Comparison of ENCODE assay signal across 21 cellular contexts in genomic region chr16:89425523-89425922, GRCh38.
DNase-seq lines count a peak whose midpoint lies in the region; ATAC-seq, FAIRE-seq and TF ChIP-seq lines count a peak whose summit lies in the region.
"Had no signal": no experiment of that assay in that cellular context is flagged by ENCODE, and none has a peak within 500 bp of the region (broad histone marks: within the 10 kb centered on the region; RNA-seq: fewer than 3 reads in every experiment).

No MANE protein-coding gene starts in this region.

- no peak for FAIRE-seq in endothelial cell of umbilical vein (lab: Jason Lieb, UNC)

- BruUV-seq in endothelial cell of umbilical vein (replicated peaks; lab: Mats Ljungman, UMichigan), result no TSS peak

- no peaks in the 10 kb centered on the region for H3K9me1 ChIP-seq in endothelial cell of umbilical vein (replicated peaks; ENCODE audit: control insufficient read depth, extremely low read depth, insufficient read depth, low read length)

- no peaks in the 10 kb centered on the region for H3K9me3 Mint-ChIP-seq in T-helper 1 cell treated with Interleukin-12 subunit alpha and Interleukin-12 subunit beta and Interleukin-4 antibody, amounts not matched to agents 30 μg/mL and 1 μg/mL, for 36 hours
- H3K9me3 Mint-ChIP-seq in CD4-positive, CD25-positive, alpha-beta regulatory T cell, result peaks cover 0 to 2% (median 0%) of the 10 kb centered on the region in 7 donors
- H3K9me3 Mint-ChIP-seq: activated naive CD8-positive, alpha-beta T cell treated with anti-CD3 and anti-CD28 coated beads, Interleukin-2, amount 10 ng/mL, durations not matched to agents 7 days and 5 days; immature natural killer cell had no signal

- no peak overlapping the region for H3K9ac ChIP-seq in endothelial cell of umbilical vein (replicated peaks; ENCODE audit: extremely low read depth, insufficient read depth, low read length)

- no peak for DNase-seq in T-helper 1 cell
- no peak for DNase-seq in CD4-positive, CD25-positive, alpha-beta regulatory T cell
- no peak for DNase-seq in T-helper 17 cell
- no peak for DNase-seq in endothelial cell of umbilical vein (ENCODE audit: low read depth, low spot score)
- DNase-seq in NCI-H1694 (lab: John Stamatoyannopoulos, UW), result no peak
- no peak for DNase-seq in stimulated activated CD4-positive, alpha-beta T cell treated with anti-CD3 and anti-CD28 coated beads, Interleukin-1b, Interleukin-23, amount 100 ng/mL, for 48 hours
- no peak for DNase-seq in stimulated activated CD4-positive, alpha-beta T cell treated with anti-CD3 and anti-CD28 coated beads, Interleukin-4, amount 100 ng/mL, for 4 hours
- DNase-seq: activated naive CD8-positive, alpha-beta T cell treated with anti-CD3 and anti-CD28 coated beads, Interleukin-2, amount 10 ng/mL, durations not matched to agents 7 days and 5 days; C1 segment of cervical spinal cord; DMS53; immature natural killer cell; NCI-H1417; NK-92 treated with Interleukin-12 subunit alpha and Interleukin-12 subunit beta, amount 100 ng/mL, for 24 hours; RPMI8226; WERI-Rb-1 had no signal

- no peak for TF ChIP-seq CTCF in endothelial cell of umbilical vein (IDR thresholded peaks at IDR 0.05; ENCODE audit: extremely low read depth in 1 of 2, insufficient read depth in 1 of 2, low read depth in 1 of 2, low read length in 2 of 2)

- peaks cover 58% of the 10 kb centered on the region for H3K4me1 ChIP-seq in CD4-positive, CD25-positive, alpha-beta regulatory T cell (ENCODE audit: control insufficient read depth, insufficient read depth, low read length, poor library complexity, severe bottlenecking)
- H3K4me1 ChIP-seq in endothelial cell of umbilical vein (ENCODE audit: control insufficient read depth, extremely low read depth, insufficient read depth, low read length), result peaks cover 42% of the 10 kb centered on the region
- H3K4me1 ChIP-seq: breast epithelium had no signal

- H3K27ac ChIP-seq in CD4-positive, CD25-positive, alpha-beta regulatory T cell (ENCODE audit: insufficient read depth, low read length, poor library complexity, severe bottlenecking), result no peak overlapping the region
- no peak overlapping the region for H3K27ac ChIP-seq in endothelial cell of umbilical vein (ENCODE audit: insufficient read depth, low read depth, low read length)
- H3K27ac ChIP-seq: 22Rv1, breast epithelium, prostate gland, tibial nerve, WERI-Rb-1 had no signal

- no peak for ATAC-seq in CD4-positive, CD25-positive, alpha-beta regulatory T cell (ENCODE audit: low read depth in 2 of 2)
- no peak for ATAC-seq in T-helper 17 cell

- peaks cover 13% of the 10 kb centered on the region for H3K36me3 Mint-ChIP-seq in T-helper 1 cell treated with Interleukin-12 subunit alpha and Interleukin-12 subunit beta and Interleukin-4 antibody, amounts not matched to agents 30 μg/mL and 1 μg/mL, for 36 hours (ENCODE audit: low read depth)
- peaks cover 14% of the 10 kb centered on the region for H3K36me3 Mint-ChIP-seq in CD4-positive, CD25-positive, alpha-beta regulatory T cell
- H3K36me3 Mint-ChIP-seq in T-helper 17 cell (ENCODE audit: low read depth), result peaks cover 3% of the 10 kb centered on the region

- H3K9me3 ChIP-seq in CD4-positive, CD25-positive, alpha-beta regulatory T cell (ENCODE audit: control insufficient read depth in 2 of 2, low read length in 2 of 2), result no peaks in the 10 kb centered on the region
- H3K9me3 ChIP-seq in T-helper 17 cell (ENCODE audit: control insufficient read depth, low read length, poor library complexity, severe bottlenecking) (no peaks in the 10 kb centered on the region), endothelial cell of umbilical vein (replicated peaks; ENCODE audit: control insufficient read depth, insufficient read depth, low read length) (no peaks in the 10 kb centered on the region)
- H3K9me3 ChIP-seq: breast epithelium, prostate gland, tibial nerve had no signal

- CTCF ChIA-PET in endothelial cell of umbilical vein (lab: Charles Lee), result no interaction called here

- no peaks in the 10 kb centered on the region for H3K27me3 Mint-ChIP-seq in T-helper 1 cell treated with Interleukin-12 subunit alpha and Interleukin-12 subunit beta and Interleukin-4 antibody, amounts not matched to agents 30 μg/mL and 1 μg/mL, for 36 hours (ENCODE audit: low read depth)
- no peaks in the 10 kb centered on the region for H3K27me3 Mint-ChIP-seq in CD4-positive, CD25-positive, alpha-beta regulatory T cell
- H3K27me3 Mint-ChIP-seq in T-helper 17 cell, result no peaks in the 10 kb centered on the region
- H3K27me3 Mint-ChIP-seq: activated naive CD8-positive, alpha-beta T cell treated with anti-CD3 and anti-CD28 coated beads, Interleukin-2, amount 10 ng/mL, durations not matched to agents 7 days and 5 days had no signal

- TF ChIP-seq POLR2A in endothelial cell of umbilical vein (IDR thresholded peaks at IDR 0.05; ENCODE audit: low read depth, low read length), result no peak

- H3K79me2 ChIP-seq in endothelial cell of umbilical vein (ENCODE audit: control insufficient read depth, insufficient read depth, low read length), result peaks cover 84% of the 10 kb centered on the region

- no peak overlapping the region for H3K4me3 Mint-ChIP-seq in T-helper 1 cell treated with Interleukin-12 subunit alpha and Interleukin-12 subunit beta and Interleukin-4 antibody, amounts not matched to agents 30 μg/mL and 1 μg/mL, for 36 hours
- peak overlapping the region; percentile 29 to 84 (median 65) for H3K4me3 Mint-ChIP-seq in CD4-positive, CD25-positive, alpha-beta regulatory T cell
- H3K4me3 Mint-ChIP-seq in T-helper 17 cell, result peak overlapping the region; percentile 50
- H3K4me3 Mint-ChIP-seq: activated naive CD8-positive, alpha-beta T cell treated with anti-CD3 and anti-CD28 coated beads, Interleukin-2, amount 10 ng/mL, durations not matched to agents 7 days and 5 days had no signal

- H3K4me1 Mint-ChIP-seq in T-helper 1 cell treated with Interleukin-12 subunit alpha and Interleukin-12 subunit beta and Interleukin-4 antibody, amounts not matched to agents 30 μg/mL and 1 μg/mL, for 36 hours (ENCODE audit: low read depth), result peaks cover 53% of the 10 kb centered on the region
- H3K4me1 Mint-ChIP-seq in CD4-positive, CD25-positive, alpha-beta regulatory T cell, result peaks cover 42 to 69% (median 51%) of the 10 kb centered on the region in 4 donors
- H3K4me1 Mint-ChIP-seq in T-helper 17 cell, result peaks cover 47% of the 10 kb centered on the region

- peak overlapping the region; percentile 48 for H3K4me3 ChIP-seq in CD4-positive, CD25-positive, alpha-beta regulatory T cell (ENCODE audit: low read depth, low read length)
- no peak overlapping the region for H3K4me3 ChIP-seq in endothelial cell of umbilical vein (replicated peaks in 1 of 3; ENCODE audit: insufficient read depth in 1 of 3, low read depth in 1 of 3, low read length in 3 of 3)
- H3K4me3 ChIP-seq: breast epithelium, lung, prostate gland, tibial nerve had no signal

- peaks cover 6% of the 10 kb centered on the region for H4K20me1 ChIP-seq in endothelial cell of umbilical vein (replicated peaks; ENCODE audit: control insufficient read depth, extremely low read depth, insufficient read depth, low read length)

- H3K27ac Mint-ChIP-seq in T-helper 1 cell treated with Interleukin-12 subunit alpha and Interleukin-12 subunit beta and Interleukin-4 antibody, amounts not matched to agents 30 μg/mL and 1 μg/mL, for 36 hours, result peak overlapping the region; percentile 31
- peak overlapping the region; percentile 69 to 88 (median 83) for H3K27ac Mint-ChIP-seq in CD4-positive, CD25-positive, alpha-beta regulatory T cell
- H3K27ac Mint-ChIP-seq in T-helper 17 cell, result peak overlapping the region; percentile 61
- H3K27ac Mint-ChIP-seq: activated naive CD8-positive, alpha-beta T cell treated with anti-CD3 and anti-CD28 coated beads, Interleukin-2, amount 10 ng/mL, durations not matched to agents 7 days and 5 days had no signal

- H2AFZ ChIP-seq in endothelial cell of umbilical vein (ENCODE audit: low read depth, low read length), result no peak overlapping the region

- H3K27me3 ChIP-seq in CD4-positive, CD25-positive, alpha-beta regulatory T cell (ENCODE audit: control insufficient read depth, insufficient read depth, low read length), result no peaks in the 10 kb centered on the region
- H3K27me3 ChIP-seq in endothelial cell of umbilical vein (ENCODE audit: control insufficient read depth in 2 of 2, insufficient read depth in 2 of 2, low read length in 2 of 2), result no peaks in the 10 kb centered on the region
- H3K27me3 ChIP-seq: breast epithelium, tibial nerve had no signal

- POLR2A ChIA-PET in endothelial cell of umbilical vein (lab: Charles Lee), result no interaction called here

- H3K4me2 ChIP-seq in endothelial cell of umbilical vein (ENCODE audit: insufficient read depth, low read length), result peak overlapping the region; percentile 40

- intact Hi-C loops in endothelial cell of umbilical vein (cut with micrococcal nuclease), result no loop called here

- dilution Hi-C loops in endothelial cell of umbilical vein (cut with MboI; ENCODE audit: extremely low pct_ligation_motif_present, low sequenced_read_pairs), result no loop called here

- H3K36me3 ChIP-seq in CD4-positive, CD25-positive, alpha-beta regulatory T cell (ENCODE audit: control insufficient read depth, insufficient read depth, low read length), result peaks cover 12% of the 10 kb centered on the region
- H3K36me3 ChIP-seq in endothelial cell of umbilical vein (ENCODE audit: control insufficient read depth in 2 of 2, extremely low read depth in 1 of 2, insufficient read depth in 2 of 2, low read length in 2 of 2), result peaks cover 0 to 1% of the 10 kb centered on the region in 2 experiments
- H3K36me3 ChIP-seq: breast epithelium, prostate gland, tibial nerve, WERI-Rb-1 had no signal

TF ChIP-seq in endothelial cell of umbilical vein, 7 proteins besides CTCF, POLR2A, EP300 and RAD21:
- TF ChIP-seq FOS (IDR thresholded peaks at IDR 0.05; ENCODE audit: borderline replicate concordance, insufficient read depth, low read length) (no peak), EZH2 (IDR thresholded peaks at IDR 0.05; ENCODE audit: borderline replicate concordance, low read depth, low read length, severe bottlenecking) (no peak), GATA2 (IDR thresholded peaks at IDR 0.05; ENCODE audit: insufficient read depth, insufficient read length, low read depth, low read length) (no peak), MAX (IDR thresholded peaks at IDR 0.05; ENCODE audit: insufficient read depth, insufficient read length) (no peak), POLR2AphosphoS5 (IDR thresholded peaks at IDR 0.05; ENCODE audit: insufficient read depth, low read depth, low read length) (no peak), MYC (IDR thresholded peaks at IDR 0.05; ENCODE audit: low read depth, low read length) (no peak), JUN (IDR thresholded peaks at IDR 0.05; ENCODE audit: borderline replicate concordance, insufficient read depth, insufficient read length, low read depth) (no peak)

Comparison
In these comparisons a context has a peak if more than half of its experiments do, and no peak if none do; other contexts are left out.
1. H3K27ac Mint-ChIP-seq: peak in every context shown above with its lines; median percentile 83 in CD4-positive, CD25-positive, alpha-beta regulatory T cell; 61 in T-helper 17 cell; 31 in T-helper 1 cell treated with Interleukin-12 subunit alpha and Interleukin-12 subunit beta and Interleukin-4 antibody, amounts not matched to agents 30 μg/mL and 1 μg/mL, for 36 hours.